Comparison of ENCODE assay signal across 12 cellular contexts in genomic region chr10:17144032-17144431, GRCh38.
"Had no signal": no experiment of that assay in that cellular context is flagged by ENCODE, and none has a peak within 500 bp of the region (broad histone marks: within the 10 kb centered on the region; RNA-seq: fewer than 3 reads in every experiment).

No MANE protein-coding gene starts in this region.

- H3K36me3 Mint-ChIP-seq: WTC11 had no signal

- H3K4me3 Mint-ChIP-seq: activated CD8-positive, alpha-beta memory T cell treated with anti-CD3 and anti-CD28 coated beads, Interleukin-2, amount 10 ng/mL, durations not matched to agents 7 days and 5 days; activated T-cell treated with anti-CD3 and anti-CD28 coated beads, Interleukin-2, amount 50 U/mL, for 4 hours; stimulated activated memory B cell treated with anti-CD40 and anti-IgM and Interleukin-4, amounts not matched to agents 10 μg/mL and 1 μg/mL and 100 μg/mL, for 72 hours; WTC11 had no signal

- H3K9me3 Mint-ChIP-seq: activated T-cell treated with anti-CD3 and anti-CD28 coated beads, Interleukin-2, amount 50 U/mL, for 4 hours; stimulated activated memory B cell treated with anti-CD40 and anti-IgM and Interleukin-4, amounts not matched to agents 10 μg/mL and 1 μg/mL and 100 μg/mL, for 72 hours; WTC11 had no signal

- DNase-seq: aorta, hippocampal formation, kidney, left lung, transverse colon had no signal

- H3K27me3 Mint-ChIP-seq: activated CD8-positive, alpha-beta memory T cell treated with anti-CD3 and anti-CD28 coated beads, Interleukin-2, amount 10 ng/mL, durations not matched to agents 7 days and 5 days; stimulated activated memory B cell treated with anti-CD40 and anti-IgM and Interleukin-4, amounts not matched to agents 10 μg/mL and 1 μg/mL and 100 μg/mL, for 72 hours had no signal

- ATAC-seq: esophagus mucosa; left lung; naive thymus-derived CD4-positive, alpha-beta T cell; stimulated activated memory B cell treated with anti-CD40 and anti-IgM and Interleukin-4, amounts not matched to agents 10 μg/mL and 1 μg/mL and 100 μg/mL, for 72 hours; WTC11 had no signal

- H3K27ac Mint-ChIP-seq: stimulated activated memory B cell treated with anti-CD40 and anti-IgM and Interleukin-4, amounts not matched to agents 10 μg/mL and 1 μg/mL and 100 μg/mL, for 72 hours; WTC11 had no signal

- H3K4me1 Mint-ChIP-seq: stimulated activated memory B cell treated with anti-CD40 and anti-IgM and Interleukin-4, amounts not matched to agents 10 μg/mL and 1 μg/mL and 100 μg/mL, for 72 hours had no signal

- H3K27ac ChIP-seq: left lung, vagina had no signal
